In genomic region chr1:111030590-111030989, GRCh38 we compare ENCODE assay signal across 8 cellular contexts.
DNase-seq lines count a peak whose midpoint lies in the region; ATAC-seq and TF ChIP-seq lines count a peak whose summit lies in the region.

No MANE protein-coding gene starts in this region.

- no peaks in the 10 kb centered on the region for H3K36me3 ChIP-seq in MM.1S (replicated peaks; ENCODE audit: insufficient read depth, low read length)

- H3K9me2 ChIP-seq in MM.1S (replicated peaks; ENCODE audit: insufficient read depth, low read length) = no peaks in the 10 kb centered on the region

- TF ChIP-seq CTCF in MM.1S (IDR thresholded peaks at IDR 0.05; ENCODE audit: low read length) = peak; percentile 73
- peak; percentile 78 for TF ChIP-seq CTCF in astrocyte of the cerebellum (IDR thresholded peaks at IDR 0.05; ENCODE audit: low read depth, low read length, missing control alignments)

- no peaks in the 10 kb centered on the region for H3K9me3 ChIP-seq in MM.1S (replicated peaks; ENCODE audit: insufficient read depth, low read length)

- no peak for ATAC-seq in HG03025 (IDR thresholded peaks at IDR 0.05; ENCODE audit: low FRiP score, unreplicated experiment)

- no peak overlapping the region for H3K4me2 ChIP-seq in MM.1S (ENCODE audit: low read depth, low read length)

- H2AFZ ChIP-seq in MM.1S (ENCODE audit: low read length) = no peak overlapping the region

- H3K27me3 ChIP-seq in MM.1S (replicated peaks; ENCODE audit: insufficient read depth, low read length) = no peaks in the 10 kb centered on the region

- no peak overlapping the region for H3K4me3 ChIP-seq in MM.1S (ENCODE audit: low read length)
- H3K4me3 ChIP-seq in astrocyte of the cerebellum (ENCODE audit: low read depth, low read length) = no peak overlapping the region

- DNase-seq in activated gamma-delta T cell treated with Interleukin-2 at 50 U/mL for 16 hours = peak; percentile 57
- DNase-seq in activated gamma-delta T cell (lab: John Stamatoyannopoulos, UW) = no peak
- DNase-seq in MM.1S = peak; percentile 59
- peak; percentile 52 for DNase-seq in SKM-1 treated with dmso at 0.1 percent for 144 hours (lab: John Stamatoyannopoulos, UW; ENCODE audit: unreplicated experiment)
- peak; percentile 4 for DNase-seq in astrocyte of the cerebellum (ENCODE audit: low read depth)
- peak; percentile 30 for DNase-seq in left kidney (ENCODE audit: low read depth, low spot score)
- DNase-seq in stimulated activated CD8-positive, alpha-beta memory T cell treated with anti-CD3 and anti-CD28 coated beads, Interleukin-4, amount 100 ng/mL, for 24 hours (ENCODE audit: low read depth) = peak; percentile 23

- no peaks in the 10 kb centered on the region for H4K20me1 ChIP-seq in MM.1S (ENCODE audit: insufficient read depth, low read length)

- in situ Hi-C loops in astrocyte of the cerebellum (cut with HindIII; ENCODE audit: low sequenced_read_pairs) = no loop called here

- H3K4me1 ChIP-seq in MM.1S (ENCODE audit: low read length) = no peaks in the 10 kb centered on the region

- no peak overlapping the region for H3K9ac ChIP-seq in MM.1S (ENCODE audit: low read length)

- H3F3A ChIP-seq in MM.1S (ENCODE audit: insufficient read depth, low read length) = no peaks in the 10 kb centered on the region

- H3K27ac ChIP-seq in MM.1S (ENCODE audit: low read length) = no peak overlapping the region

- H3K79me2 ChIP-seq in MM.1S (ENCODE audit: low read length) = no peaks in the 10 kb centered on the region
